Comparison of ENCODE assay signal across 13 cellular contexts in genomic region chr7:28708458-28708951, GRCh38.
DNase-seq lines count a peak whose midpoint lies in the region; TF ChIP-seq lines count a peak whose summit lies in the region.
"Had no signal": no experiment of that assay in that cellular context is flagged by ENCODE, and none has a peak within 500 bp of the region (broad histone marks: within the 10 kb centered on the region; RNA-seq: fewer than 3 reads in every experiment).

No MANE protein-coding gene starts in this region.

- WGBS in suprapubic skin, result 38% methylated on average over 9 of the region's 9 CpGs

- TF ChIP-seq POLR2A in suprapubic skin (IDR thresholded peaks at IDR 0.05), result no peak

- no peaks in the 10 kb centered on the region for H3K9me3 ChIP-seq in suprapubic skin
- H3K9me3 ChIP-seq: heart left ventricle, prostate gland had no signal

- no peaks in the 10 kb centered on the region for H3K36me3 ChIP-seq in suprapubic skin
- no peaks in the 10 kb centered on the region for H3K36me3 ChIP-seq in H7 (replicated peaks; ENCODE audit: control insufficient read depth, insufficient read depth, low read length)
- H3K36me3 ChIP-seq: prostate gland had no signal

- H3K9me3 Mint-ChIP-seq in mesothelial cell of epicardium, result peaks cover 5% of the 10 kb centered on the region

- H3K36me3 Mint-ChIP-seq in mesothelial cell of epicardium, result peaks cover 3% of the 10 kb centered on the region

- H3K4me3 Mint-ChIP-seq in mesothelial cell of epicardium, result peak overlapping the region; percentile 47

- TF ChIP-seq CTCF in mesothelial cell of epicardium (IDR thresholded peaks at IDR 0.05; ENCODE audit: unreplicated experiment), result no peak
- no peak for TF ChIP-seq CTCF in suprapubic skin (IDR thresholded peaks at IDR 0.05)

- H3K27ac Mint-ChIP-seq in mesothelial cell of epicardium, result no peak overlapping the region

- peak overlapping the region; percentile 8 for H3K4me3 ChIP-seq in suprapubic skin
- H3K4me3 ChIP-seq in H7 (ENCODE audit: insufficient read depth, low read depth, low read length), result no peak overlapping the region
- H3K4me3 ChIP-seq: heart left ventricle, prostate gland had no signal

- TF ChIP-seq EP300 in suprapubic skin (IDR thresholded peaks at IDR 0.05), result no peak

- peaks cover 16% of the 10 kb centered on the region for H3K4me1 Mint-ChIP-seq in mesothelial cell of epicardium

- H3K4me1 ChIP-seq in suprapubic skin, result peaks cover 13% of the 10 kb centered on the region
- H3K4me1 ChIP-seq: prostate gland had no signal

- no peaks in the 10 kb centered on the region for H3K27me3 ChIP-seq in suprapubic skin
- no peaks in the 10 kb centered on the region for H3K27me3 ChIP-seq in H7 (ENCODE audit: control insufficient read depth, insufficient read depth, low read length)
- H3K27me3 ChIP-seq: heart left ventricle had no signal

- DNase-seq in M059J (ENCODE audit: low read depth) (peak; percentile 46), mesothelial cell of epicardium (ENCODE audit: low spot score in 2 of 2, unreplicated experiment in 2 of 2) (no peak), suprapubic skin (ENCODE audit: low spot score in 2 of 2) (no peak), NCI-H1694 treated with DMSO at 0.1 percent for 48 hours (lab: John Stamatoyannopoulos, UW) (no peak), H7 (no peak)
- DNase-seq in stimulated activated CD4-positive, alpha-beta T cell treated with anti-CD3 and anti-CD28 coated beads, Interleukin-4, amount 100 ng/mL, for 24 hours, result no peak
- DNase-seq in activated effector memory CD4-positive, alpha-beta T cell treated with anti-CD3 and anti-CD28 coated beads, Interleukin-2, amount 50 U/mL, for 16 hours, result no peak
- DNase-seq: activated CD8-positive, alpha-beta memory T cell treated with anti-CD3 and anti-CD28 coated beads for 24 hours; heart left ventricle; NCI-H1092 had no signal

- H3K27ac ChIP-seq in cingulate gyrus (ENCODE audit: low read depth, low read length) (peak overlapping the region; percentile 89), suprapubic skin (peak overlapping the region; percentile 7)
- H3K27ac ChIP-seq: prostate gland, RWPE1 had no signal

- peaks cover 2% of the 10 kb centered on the region for H3K27me3 Mint-ChIP-seq in mesothelial cell of epicardium (ENCODE audit: low read depth)
